ENCODE assay signal across 1 cellular context in the genomic region with DNA sequence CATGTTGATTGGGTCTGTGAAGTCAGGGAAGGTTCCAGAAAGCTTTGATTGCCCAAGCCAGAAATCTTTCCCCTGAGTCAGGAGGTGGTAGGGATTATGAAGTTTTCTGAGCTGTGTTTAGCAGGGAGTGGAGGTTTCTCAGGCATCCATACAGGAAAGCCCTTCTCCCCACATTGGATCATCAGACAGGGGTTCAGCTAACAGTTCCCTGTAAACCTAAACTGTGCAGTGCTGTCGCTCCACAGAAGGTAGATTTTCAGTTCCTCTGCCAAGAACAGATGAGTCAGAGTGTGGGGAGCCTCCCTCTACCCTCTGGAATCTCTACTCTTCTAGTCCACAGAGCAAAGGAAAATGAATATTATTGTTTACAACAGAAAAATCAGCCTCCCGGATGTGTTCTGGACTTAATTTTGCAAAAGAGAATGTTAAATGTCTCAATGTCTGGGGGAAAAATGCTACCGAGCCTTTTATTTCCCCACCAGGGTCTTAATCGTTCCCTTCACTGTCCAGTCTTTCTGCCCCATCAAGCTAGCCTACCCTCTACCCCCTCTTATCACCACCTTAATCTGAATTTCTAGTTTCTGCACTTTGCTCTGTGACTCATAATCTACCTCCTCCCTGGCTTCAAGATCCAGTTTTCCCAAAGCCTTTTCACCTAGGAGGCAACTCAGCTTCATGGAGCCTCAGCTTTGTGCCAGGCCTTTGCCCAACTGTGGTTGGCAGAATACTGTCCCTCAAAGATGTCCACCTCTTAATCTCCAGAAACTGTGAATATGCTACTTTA.
TF ChIP-seq lines count a peak whose summit lies in the region.

No MANE protein-coding gene starts in this region.

TF ChIP-seq in SK-N-SH treated with all-trans-retinoic acid at 6 μM for 48 hours, 23 proteins besides CTCF, POLR2A, EP300 and RAD21 (continued from another document):
- no peak for TF ChIP-seq CSRNP3 (CRISPR knock-in tag; IDR thresholded peaks at IDR 0.05)
- no peak for TF ChIP-seq TSHZ2 (CRISPR knock-in tag; IDR thresholded peaks at IDR 0.05)
- TF ChIP-seq TOX (CRISPR knock-in tag; IDR thresholded peaks at IDR 0.05; ENCODE audit: borderline replicate concordance): no peak
- no peak for TF ChIP-seq ESRRG (CRISPR knock-in tag; IDR thresholded peaks at IDR 0.05)
- no peak for TF ChIP-seq ZNF565 (CRISPR knock-in tag; conservative IDR thresholded peaks at IDR 0.05; ENCODE audit: low read depth)
- TF ChIP-seq CSDC2 (CRISPR knock-in tag; IDR thresholded peaks at IDR 0.05): no peak
- no peak for TF ChIP-seq OSR1 (CRISPR knock-in tag; IDR thresholded peaks at IDR 0.05)
- TF ChIP-seq PPARA (CRISPR knock-in tag; IDR thresholded peaks at IDR 0.05; ENCODE audit: borderline replicate concordance): no peak
- no peak for TF ChIP-seq ZNF70 (CRISPR knock-in tag; IDR thresholded peaks at IDR 0.05)
- TF ChIP-seq TCF4 (CRISPR knock-in tag; IDR thresholded peaks at IDR 0.05; ENCODE audit: borderline replicate concordance): no peak
